Comparison of ENCODE assay signal across 19 cellular contexts in the genomic region with DNA sequence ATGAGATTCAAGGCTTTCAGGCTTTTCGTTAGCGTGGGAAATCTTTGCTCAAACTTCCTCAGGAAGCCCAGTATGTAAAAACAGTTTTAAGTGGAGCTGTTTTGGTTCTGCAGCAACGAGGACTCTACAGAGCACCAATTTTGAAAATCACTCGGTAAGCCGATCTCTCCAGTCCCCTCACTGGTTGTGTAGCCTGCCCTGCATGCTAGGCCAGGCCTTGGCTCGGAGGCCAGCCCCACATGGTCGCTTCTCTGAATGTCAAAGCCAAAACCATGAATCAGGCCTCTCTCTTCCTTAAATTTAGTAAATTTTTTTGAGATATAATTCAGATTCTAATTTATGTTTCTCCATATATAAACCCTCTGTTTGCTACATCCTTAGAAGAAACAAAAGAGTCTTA.
DNase-seq lines count a peak whose midpoint lies in the region; ATAC-seq and TF ChIP-seq lines count a peak whose summit lies in the region.
"Had no signal": no experiment of that assay in that cellular context is flagged by ENCODE, and none has a peak within 500 bp of the region (broad histone marks: within the 10 kb centered on the region; RNA-seq: fewer than 3 reads in every experiment).

No MANE protein-coding gene starts in this region.

- intact Hi-C loops in Right ventricle myocardium inferior (cut with DNase I), result no loop called here
- intact Hi-C loops in cardiac septum (cut with DNase I), result loop anchor here (5.0 kb wide), 1 partner anchor 87 kb away; no protein-coding TSS in a partner anchor
- intact Hi-C loops in left cardiac atrium (cut with DNase I), result loop anchor here in 1 of 2 donors (5.0 to 10.0 kb wide), 2 partner anchors 107 to 185 kb away; partner anchors contain the start of gene CHD6
- intact Hi-C loops in psoas muscle (cut with DNase I), result loop anchor here in 1 of 2 donors (10.0 kb wide), 1 partner anchor 105 kb away; the partner anchor contains the start of gene CHD6

- no peaks in the 10 kb centered on the region for H3K36me3 ChIP-seq in psoas muscle (ENCODE audit: insufficient read depth in 1 of 2, low read depth in 1 of 2)
- H3K36me3 ChIP-seq in neural progenitor cell, result no peaks in the 10 kb centered on the region
- H3K36me3 ChIP-seq: pancreas, uterus had no signal

- H2AFZ ChIP-seq in neural progenitor cell (replicated peaks), result no peak overlapping the region

- H3K4me1 ChIP-seq in psoas muscle (peaks cover 52% of the 10 kb centered on the region), neural progenitor cell (no peaks in the 10 kb centered on the region)
- H3K4me1 ChIP-seq: BLaER1, uterus had no signal

- peak overlapping the region; percentile 65 for H3K27ac ChIP-seq in psoas muscle
- no peak overlapping the region for H3K27ac ChIP-seq in neural progenitor cell
- H3K27ac ChIP-seq: BLaER1, pancreas, uterus had no signal

- H3K27me3 ChIP-seq in psoas muscle (ENCODE audit: insufficient read depth in 3 of 3, low read length in 2 of 3) (no peaks in the 10 kb centered on the region), neural progenitor cell (no peaks in the 10 kb centered on the region)
- H3K27me3 ChIP-seq: BLaER1, pancreas, uterus had no signal

- H3K36me3 Mint-ChIP-seq in neural progenitor cell, result peaks cover 42% of the 10 kb centered on the region

- H4K20me1 ChIP-seq in neural progenitor cell (ENCODE audit: low read depth), result peaks cover 41% of the 10 kb centered on the region

- TF ChIP-seq CTCF in psoas muscle (IDR thresholded peaks at IDR 0.05) (no peak), neural progenitor cell (IDR thresholded peaks at IDR 0.05) (no peak)

- no peak overlapping the region for H3K4me2 ChIP-seq in neural progenitor cell
- H3K4me2 ChIP-seq: BLaER1 had no signal

- H3K9me3 ChIP-seq in psoas muscle (no peaks in the 10 kb centered on the region), neural progenitor cell (ENCODE audit: low read depth) (no peaks in the 10 kb centered on the region)
- H3K9me3 ChIP-seq: pancreas, uterus had no signal

- H3F3A ChIP-seq in neural progenitor cell (ENCODE audit: low read depth), result no peaks in the 10 kb centered on the region

- peak; percentile 44 for ATAC-seq in Right ventricle myocardium inferior
- peak; percentile 58 to 61 for ATAC-seq in left cardiac atrium
- peak; percentile 59 to 68 (median 62) for ATAC-seq in psoas muscle
- ATAC-seq in HG03571 (IDR thresholded peaks at IDR 0.05; ENCODE audit: unreplicated experiment), result no peak
- ATAC-seq in GM21723 (IDR thresholded peaks at IDR 0.05; ENCODE audit: unreplicated experiment), result no peak
- no peak for ATAC-seq in GM19452 (IDR thresholded peaks at IDR 0.05; ENCODE audit: unreplicated experiment)
- ATAC-seq: activated CD4-positive, alpha-beta T cell treated with anti-CD3 and anti-CD28 coated beads for 36 hours; activated naive CD4-positive, alpha-beta T cell treated with anti-CD3 and anti-CD28 coated beads, Interleukin-2, amount 50 U/mL, for 72 hours; naive thymus-derived CD4-positive, alpha-beta T cell had no signal

- H3K4me3 Mint-ChIP-seq in neural progenitor cell, result no peak overlapping the region
- H3K4me3 Mint-ChIP-seq: activated CD4-positive, alpha-beta T cell treated with anti-CD3 and anti-CD28 coated beads for 36 hours; naive thymus-derived CD4-positive, alpha-beta T cell had no signal

- H3K79me2 ChIP-seq in neural progenitor cell (ENCODE audit: low read depth), result peaks cover 21% of the 10 kb centered on the region

- peaks cover 11% of the 10 kb centered on the region for H3K4me1 Mint-ChIP-seq in neural progenitor cell

- peaks cover 9% of the 10 kb centered on the region for H3K9me3 Mint-ChIP-seq in neural progenitor cell

- DNase-seq in Right ventricle myocardium inferior (ENCODE audit: missing footprints) (no peak), cardiac septum (ENCODE audit: low spot score) (no peak), left cardiac atrium (peak; percentile 26), psoas muscle (peak in 1 of 2 donors; percentile 18), neural progenitor cell (ENCODE audit: low spot score) (no peak)
- DNase-seq: activated CD4-positive, alpha-beta T cell treated with anti-CD3 and anti-CD28 coated beads for 36 hours; Calu3; naive thymus-derived CD4-positive, alpha-beta T cell; NCI-H1436; NCI-H2171; pancreas; stimulated activated CD4-positive, alpha-beta T cell treated with anti-CD3 and anti-CD28 coated beads, Interleukin-2, amount 100 ng/mL, for 48 hours; uterus had no signal

- no peak overlapping the region for H3K27ac Mint-ChIP-seq in neural progenitor cell
- H3K27ac Mint-ChIP-seq: activated CD4-positive, alpha-beta T cell treated with anti-CD3 and anti-CD28 coated beads for 36 hours; activated naive CD4-positive, alpha-beta T cell treated with anti-CD3 and anti-CD28 coated beads, Interleukin-2, amount 50 U/mL, for 72 hours had no signal

- H3K4me3 ChIP-seq in psoas muscle (peak overlapping the region; percentile 8), neural progenitor cell (no peak overlapping the region)
- H3K4me3 ChIP-seq: BLaER1, pancreas, skin epidermis, uterus had no signal

- 18 to 36% (median 22%) methylated on average over 7 of the region's 7 CpGs for WGBS in psoas muscle, 3 donors

- H3K27me3 Mint-ChIP-seq in neural progenitor cell (ENCODE audit: insufficient read depth, low read depth), result peaks cover 2% of the 10 kb centered on the region
- H3K27me3 Mint-ChIP-seq: activated CD4-positive, alpha-beta T cell treated with anti-CD3 and anti-CD28 coated beads for 36 hours; naive thymus-derived CD4-positive, alpha-beta T cell had no signal

- no peak overlapping the region for H3K9ac ChIP-seq in neural progenitor cell
- H3K9ac ChIP-seq: BLaER1 had no signal

Comparison
In these comparisons a context has a peak if more than half of its experiments do, and no peak if none do; other contexts are left out.
1. ATAC-seq: peak in Right ventricle myocardium inferior (single experiment), left cardiac atrium (2 of 2) and psoas muscle (4 of 4); none in HG03571 (single experiment), GM21723 (single experiment) and GM19452 (single experiment).